In the genomic region with DNA sequence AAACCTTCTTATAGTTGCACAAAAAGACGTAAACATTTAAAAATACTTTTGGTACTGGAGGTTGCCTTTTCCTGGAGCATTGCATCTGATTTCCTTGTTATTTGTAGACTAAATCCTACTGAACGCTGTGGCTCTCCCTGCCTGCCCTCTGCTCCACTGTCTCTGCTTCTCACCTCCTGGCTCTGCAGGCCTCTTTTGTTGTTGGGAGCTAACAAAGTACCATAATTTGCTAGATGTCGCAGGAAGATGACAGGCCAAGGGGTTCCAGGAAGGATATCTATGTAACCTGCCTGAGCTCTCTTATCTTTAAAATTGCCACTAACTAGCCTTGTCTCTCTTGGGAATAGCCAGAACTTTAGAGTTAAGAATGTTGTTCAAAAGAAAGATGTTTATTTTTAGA, we compare ENCODE assay signal across 13 cellular contexts. TPM values are rescaled to one million over a fixed set of nuclear protein-coding genes. Genes with fewer than 3 reads are reported as not detected.
DNase-seq lines count a peak whose midpoint lies in the region; ATAC-seq, FAIRE-seq and TF ChIP-seq lines count a peak whose summit lies in the region.
"Had no signal": no experiment of that assay in that cellular context is flagged by ENCODE, and none has a peak within 500 bp of the region (broad histone marks: within the 10 kb centered on the region; RNA-seq: fewer than 3 reads in every experiment).

No MANE protein-coding gene starts in this region.

- DNase-seq in heart left ventricle (peak in 2 of 5 donors; percentile 13 to 40), cardiac septum (ENCODE audit: low spot score) (no peak), nephron progenitor cell (no peak), testis (no peak), D721Med (ENCODE audit: insufficient read length, low spot score) (no peak), GM19238 (ENCODE audit: insufficient read length, low spot score) (no peak)
- no peak for DNase-seq in activated CD8-positive, alpha-beta memory T cell treated with anti-CD3 and anti-CD28 coated beads, Interleukin-2, amount 50 U/mL, for 4 hours
- DNase-seq: brain microvascular endothelial cell, NCI-H2171, RPMI8226 had no signal

- H3K4me3 Mint-ChIP-seq in nephron progenitor cell = no peak overlapping the region
- H3K4me3 Mint-ChIP-seq: IgD-negative memory B cell had no signal

- no peak for FAIRE-seq in D721Med (lab: Jason Lieb, UNC)

- no peaks in the 10 kb centered on the region for H3K9me3 Mint-ChIP-seq in nephron progenitor cell
- H3K9me3 Mint-ChIP-seq: IgD-negative memory B cell had no signal

- H3K27me3 ChIP-seq in heart left ventricle (no peaks in the 10 kb centered on the region), esophagus (ENCODE audit: control insufficient read depth in 1 of 2, insufficient read depth in 2 of 2, low read length in 2 of 2) (no peaks in the 10 kb centered on the region), testis (no peaks in the 10 kb centered on the region)
- H3K27me3 ChIP-seq: brain microvascular endothelial cell had no signal

- H3K27ac ChIP-seq in heart left ventricle (peak overlapping the region in 11 of 12 donors; percentile 33 to 82 (median 72)), esophagus (ENCODE audit: low read depth in 2 of 2, low read length in 1 of 2) (peak overlapping the region; percentile 71 to 76), testis (peak overlapping the region in 1 of 2 donors; percentile 58)
- H3K27ac ChIP-seq: brain microvascular endothelial cell, neutrophil had no signal

- intact Hi-C loops in heart left ventricle (cut with DNase I) = loop anchor here in 1 of 10 donors (2.0 kb wide), 1 partner anchor 21 kb away; a partner anchor contains a TSS
- intact Hi-C loops in cardiac septum (cut with DNase I) = no loop called here
- intact Hi-C loops in testis (cut with DNase I; ENCODE audit: low total_unique reads) = no loop called here

- peaks cover 24% of the 10 kb centered on the region for H3K4me1 Mint-ChIP-seq in nephron progenitor cell

- peak in 3 of 4 donors; percentile 34 to 48 (median 35) for ATAC-seq in heart left ventricle

- no peaks in the 10 kb centered on the region for H3K9me3 ChIP-seq in heart left ventricle
- no peaks in the 10 kb centered on the region for H3K9me3 ChIP-seq in esophagus (ENCODE audit: control insufficient read depth in 2 of 2, insufficient read depth in 1 of 2, low read depth in 1 of 2, low read length in 1 of 2)
- no peaks in the 10 kb centered on the region for H3K9me3 ChIP-seq in testis
- H3K9me3 ChIP-seq: neutrophil had no signal

- H3K36me3 ChIP-seq in heart left ventricle (no peaks in the 10 kb centered on the region), esophagus (ENCODE audit: control insufficient read depth in 2 of 2, insufficient read depth in 2 of 2, low read length in 1 of 2) (no peaks in the 10 kb centered on the region), testis (ENCODE audit: low read depth, missing control alignments) (no peaks in the 10 kb centered on the region)
- H3K36me3 ChIP-seq: brain microvascular endothelial cell, neutrophil had no signal

- H3K4me3 ChIP-seq in heart left ventricle (no peak overlapping the region), esophagus (ENCODE audit: low read depth in 1 of 2, low read length in 2 of 2) (no peak overlapping the region), testis (no peak overlapping the region)

- TF ChIP-seq POLR2A in heart left ventricle (IDR thresholded peaks at IDR 0.05) (no peak), testis (IDR thresholded peaks at IDR 0.05) (no peak)

- H3K27me3 Mint-ChIP-seq in nephron progenitor cell (ENCODE audit: low read depth, poor library complexity) = no peaks in the 10 kb centered on the region
- H3K27me3 Mint-ChIP-seq: IgD-negative memory B cell had no signal

- TF ChIP-seq CTCF in heart left ventricle (IDR thresholded peaks at IDR 0.05) = no peak
- no peak for TF ChIP-seq CTCF in nephron progenitor cell (IDR thresholded peaks at IDR 0.05)
- TF ChIP-seq CTCF in testis (IDR thresholded peaks at IDR 0.05) = no peak
- no peak for TF ChIP-seq CTCF in D721Med (IDR thresholded peaks at IDR 0.05; ENCODE audit: insufficient read depth, missing control alignments)

- peak overlapping the region; percentile 8 for H3K27ac Mint-ChIP-seq in nephron progenitor cell
- H3K27ac Mint-ChIP-seq: IgD-negative memory B cell had no signal

- peaks cover 19% of the 10 kb centered on the region for H3K36me3 Mint-ChIP-seq in nephron progenitor cell (ENCODE audit: low read depth)

- H3K4me1 ChIP-seq in heart left ventricle (peaks cover 0 to 68% (median 45%) of the 10 kb centered on the region in 12 donors), esophagus (ENCODE audit: control insufficient read depth in 2 of 2, insufficient read depth in 2 of 2, low read length in 1 of 2) (peaks cover 0 to 2% of the 10 kb centered on the region in 2 donors), testis (peaks cover 32% of the 10 kb centered on the region)

- 25 to 38% (median 28%) methylated on average over 3 of the region's 3 CpGs for WGBS in heart left ventricle, 4 donors
- whole genome bisulfite sequencing in esophagus, 2 donors = 36 to 45% methylated on average over 3 of the region's 3 CpGs
- 31 to 44% methylated on average over 3 of the region's 3 CpGs for WGBS in testis, 2 donors

RNA-seq across cellular contexts. Expression of a gene that starts 21.4 kb away (rescaled TPM):
- total RNA-seq in heart left ventricle (100 to 1,000 TPM in 8 of 9 donors, 10 to 100 TPM in 1; 83.2 to 255 (median 111) TPM), cardiac septum (61.4 TPM), testis (100 to 1,000 TPM; 511 to 519 TPM)
- polyA plus RNA-seq in heart left ventricle (100 to 1,000 TPM in 1 of 2 donors, 10 to 100 TPM in 1; 58.2 to 148 TPM), esophagus (10 to 100 TPM; 48.5 to 76.2 TPM), testis (ENCODE audit: insufficient read depth, low read depth, low replicate concordance) (74.6 TPM)
